ENCODE assay signal across 1 cellular context in genomic region chr20:50509923-50510705, GRCh38.
A peak's percentile ranks its signal among the peaks of the same experiment; 100 is the strongest.
TF ChIP-seq lines count a peak whose summit lies in the region.

TSS of gene PTPN1 (plus strand) at chr20:50510383. CDS start at chr20:50510528, 145 bp downstream.

TF ChIP-seq in HCT116, 20 proteins besides CTCF, POLR2A, EP300 and RAD21 (continued from another document):
- TF ChIP-seq TCF7L2 (IDR thresholded peaks at IDR 0.05; ENCODE audit: borderline replicate concordance, extremely low read depth, insufficient read depth, insufficient read length) (peak; percentile 29), ZFX (IDR thresholded peaks at IDR 0.05) (peak; percentile 57; the same call in 1 of the 2 replicates), FOSL1 (IDR thresholded peaks at IDR 0.05; ENCODE audit: low read depth) (no peak), ZNF274 (IDR thresholded peaks at IDR 0.05; ENCODE audit: low read depth, low read length) (no peak), ELF1 (IDR thresholded peaks at IDR 0.05; ENCODE audit: borderline replicate concordance, low read depth) (peak; percentile 76; the same call in 1 of the 2 replicates), JUND (IDR thresholded peaks at IDR 0.05) (no peak), POLR2AphosphoS5 (IDR thresholded peaks at IDR 0.05; ENCODE audit: low read depth, low read length) (peak; percentile 94), MAX (IDR thresholded peaks at IDR 0.05) (peak; percentile 39; the same call in 1 of the 2 replicates)
